In the genomic region with DNA sequence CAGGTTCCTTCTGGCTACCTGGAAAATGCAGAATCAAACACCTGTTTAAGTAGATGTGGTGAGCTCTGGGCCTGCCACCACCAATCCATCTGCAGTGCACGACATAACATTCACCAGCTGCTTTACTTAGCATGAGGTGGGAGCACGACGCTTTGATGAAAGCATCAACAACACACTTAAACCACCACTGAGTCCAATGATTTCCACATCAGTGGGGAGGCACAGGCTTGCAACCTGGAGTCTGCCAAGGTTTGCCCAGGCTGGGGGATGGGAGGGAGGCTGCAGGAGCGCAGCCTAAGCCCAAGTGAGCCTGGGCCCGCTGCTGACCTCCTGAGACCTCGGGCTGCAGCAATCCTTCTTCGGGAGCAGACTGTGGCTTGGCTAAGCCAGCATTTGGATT, we compare ENCODE assay signal across 17 cellular contexts.
DNase-seq lines count a peak whose midpoint lies in the region; ATAC-seq and TF ChIP-seq lines count a peak whose summit lies in the region.
"Had no signal": no experiment of that assay in that cellular context is flagged by ENCODE, and none has a peak within 500 bp of the region (broad histone marks: within the 10 kb centered on the region; RNA-seq: fewer than 3 reads in every experiment).

No MANE protein-coding gene starts in this region.

- H3K4me1 Mint-ChIP-seq in GM23338: peaks cover 8% of the 10 kb centered on the region
- H3K4me1 Mint-ChIP-seq: CD4-positive, CD25-positive, alpha-beta regulatory T cell had no signal

- 0 out of 2 replicates have a peak, but pooled peaks cover 6% of the 10 kb centered on the region for H3K9me2 ChIP-seq in GM23338 (ENCODE audit: insufficient read depth)

- no peaks in the 10 kb centered on the region for H3K36me3 Mint-ChIP-seq in GM23338 (ENCODE audit: low read depth)
- H3K36me3 Mint-ChIP-seq: CD4-positive, CD25-positive, alpha-beta regulatory T cell had no signal

- intact Hi-C loops in sigmoid colon (cut with DNase I): loop anchor here (5.0 kb wide), 6 partner anchors 38 to 418 kb away; no protein-coding TSS in a partner anchor

- H3K4me1 ChIP-seq in GM23338 (ENCODE audit: insufficient read depth) (no peaks in the 10 kb centered on the region), mesendoderm (ENCODE audit: control insufficient read depth, low read depth, low read length) (peaks cover 2% of the 10 kb centered on the region), sigmoid colon (peaks cover 0 to 64% (median 60%) of the 10 kb centered on the region in 4 donors)

- no peak for TF ChIP-seq EP300 in sigmoid colon (IDR thresholded peaks at IDR 0.05)

- no peak overlapping the region for H3K4me3 ChIP-seq in GM23338
- no peak overlapping the region for H3K4me3 ChIP-seq in mesendoderm (ENCODE audit: low read length)
- H3K4me3 ChIP-seq in sigmoid colon: no peak overlapping the region
- H3K4me3 ChIP-seq: PC-9 had no signal

- H3K79me2 ChIP-seq in GM23338 (replicated peaks; ENCODE audit: insufficient read depth) (no peaks in the 10 kb centered on the region), mesendoderm (ENCODE audit: control insufficient read depth, insufficient read depth, low read length) (no peaks in the 10 kb centered on the region)

- H3K79me1 ChIP-seq in mesendoderm (ENCODE audit: low read length): no peaks in the 10 kb centered on the region

- H3K36me3 ChIP-seq in GM23338 (ENCODE audit: insufficient read depth): no peaks in the 10 kb centered on the region
- no peaks in the 10 kb centered on the region for H3K36me3 ChIP-seq in mesendoderm (ENCODE audit: control insufficient read depth, insufficient read depth, low read length)
- no peaks in the 10 kb centered on the region for H3K36me3 ChIP-seq in sigmoid colon

- H2BK120ac ChIP-seq in mesendoderm (ENCODE audit: low read depth, low read length): no peak overlapping the region

- no peaks in the 10 kb centered on the region for H3K27me3 ChIP-seq in GM23338 (ENCODE audit: insufficient read depth)
- H3K27me3 ChIP-seq in mesendoderm (ENCODE audit: insufficient read depth, low read length, poor library complexity): no peaks in the 10 kb centered on the region
- H3K27me3 ChIP-seq in sigmoid colon: no peaks in the 10 kb centered on the region

- H3K27me3 Mint-ChIP-seq in GM23338 (ENCODE audit: insufficient read depth, low read depth, poor library complexity): no peaks in the 10 kb centered on the region
- H3K27me3 Mint-ChIP-seq: CD4-positive, CD25-positive, alpha-beta regulatory T cell had no signal

- no peak overlapping the region for H3K18ac ChIP-seq in mesendoderm (ENCODE audit: low read length)

- no peak overlapping the region for H3K4me3 Mint-ChIP-seq in GM23338
- H3K4me3 Mint-ChIP-seq: CD4-positive, CD25-positive, alpha-beta regulatory T cell had no signal

- no peak overlapping the region for H2BK5ac ChIP-seq in mesendoderm (ENCODE audit: low read length)

- no CpG with 5 or more reads among the region's 7 CpGs for WGBS in mesendoderm (ENCODE audit: extremely low coverage, insufficient coverage, low lambda C conversion rate)
- 82 to 87% methylated on average over 7 of the region's 7 CpGs for WGBS in sigmoid colon, 2 donors

- no peak for TF ChIP-seq POLR2A in sigmoid colon (IDR thresholded peaks at IDR 0.05)

- H3K4me2 ChIP-seq in GM23338 (no peak overlapping the region), mesendoderm (ENCODE audit: low read length) (no peak overlapping the region)
- H3K4me2 ChIP-seq: PC-9 had no signal

- no peak overlapping the region for H4K5ac ChIP-seq in mesendoderm (ENCODE audit: low read length)

- TF ChIP-seq CTCF in GM23338 (conservative IDR thresholded peaks at IDR 0.05; ENCODE audit: low read depth in 2 of 2) (no peak), VCaP (conservative IDR thresholded peaks at IDR 0.05) (no peak), sigmoid colon (IDR thresholded peaks at IDR 0.05) (no peak)

- no peak overlapping the region for H3K27ac ChIP-seq in GM23338 (ENCODE audit: low read depth)
- peak overlapping the region; percentile 95 for H3K27ac ChIP-seq in VCaP
- H3K27ac ChIP-seq in mesendoderm (ENCODE audit: low read depth, low read length): no peak overlapping the region
- peak overlapping the region in 3 of 4 donors; percentile 87 to 91 (median 89) for H3K27ac ChIP-seq in sigmoid colon
- H3K27ac ChIP-seq: PC-9 had no signal

- peak; percentile 9 for DNase-seq in GM23338 (ENCODE audit: low spot score)
- no peak for DNase-seq in mesendoderm
- DNase-seq in sigmoid colon: peak; percentile 87
- DNase-seq in kidney tubule cell (ENCODE audit: low spot score): no peak
- DNase-seq in activated CD4-positive, alpha-beta T cell treated with anti-CD3 and anti-CD28 coated beads, Interleukin-2, amount 50 U/mL, for 4 hours: no peak
- DNase-seq in HuH-7 (ENCODE audit: low spot score): no peak
- DNase-seq: CD4-positive, CD25-positive, alpha-beta regulatory T cell; DMS79; KBM-7; MV-4-11; NCI-H1436; NCI-H2029; NCI-H510A treated with DMSO at 0.1 percent for 48 hours; NCI-H82; PC-9 had no signal

- no peak overlapping the region for H3K56ac ChIP-seq in mesendoderm (ENCODE audit: low read length)

- no peaks in the 10 kb centered on the region for H3F3A ChIP-seq in GM23338 (replicated peaks; ENCODE audit: low read depth)

- H4K8ac ChIP-seq in mesendoderm (ENCODE audit: low read depth, low read length): no peak overlapping the region

- H3K9me3 ChIP-seq in sigmoid colon: no peaks in the 10 kb centered on the region

- H3K9me3 Mint-ChIP-seq in GM23338: no peaks in the 10 kb centered on the region

- no peak overlapping the region for H3K9ac ChIP-seq in mesendoderm (ENCODE audit: low read length)

- no peak overlapping the region for H3K27ac Mint-ChIP-seq in GM23338
- H3K27ac Mint-ChIP-seq: CD4-positive, CD25-positive, alpha-beta regulatory T cell had no signal

- H2AK5ac ChIP-seq in mesendoderm (ENCODE audit: low read length): no peak overlapping the region

- H3K4ac ChIP-seq in mesendoderm (ENCODE audit: low read depth, low read length): no peak overlapping the region

- ATAC-seq in GM23338: peak; percentile 67
- ATAC-seq: HCT116 had no signal

- H2AFZ ChIP-seq in GM23338: peak overlapping the region; percentile 21; the same call in 1 of the 2 replicates
- H2AFZ ChIP-seq: PC-9 had no signal

- H4K20me1 ChIP-seq in GM23338 (replicated peaks; ENCODE audit: insufficient read depth): no peaks in the 10 kb centered on the region

- H2BK15ac ChIP-seq in mesendoderm (replicated peaks; ENCODE audit: low read depth): no peak overlapping the region

- peak overlapping the region; percentile 15 for H3K23ac ChIP-seq in mesendoderm (ENCODE audit: low read length)

TF ChIP-seq in GM23338, 12 proteins besides CTCF, POLR2A, EP300 and RAD21 (continues in another document):
- no peak for TF ChIP-seq EZH2phosphoT487 (IDR thresholded peaks at IDR 0.05; ENCODE audit: unreplicated experiment)
- TF ChIP-seq, protein P1, sequence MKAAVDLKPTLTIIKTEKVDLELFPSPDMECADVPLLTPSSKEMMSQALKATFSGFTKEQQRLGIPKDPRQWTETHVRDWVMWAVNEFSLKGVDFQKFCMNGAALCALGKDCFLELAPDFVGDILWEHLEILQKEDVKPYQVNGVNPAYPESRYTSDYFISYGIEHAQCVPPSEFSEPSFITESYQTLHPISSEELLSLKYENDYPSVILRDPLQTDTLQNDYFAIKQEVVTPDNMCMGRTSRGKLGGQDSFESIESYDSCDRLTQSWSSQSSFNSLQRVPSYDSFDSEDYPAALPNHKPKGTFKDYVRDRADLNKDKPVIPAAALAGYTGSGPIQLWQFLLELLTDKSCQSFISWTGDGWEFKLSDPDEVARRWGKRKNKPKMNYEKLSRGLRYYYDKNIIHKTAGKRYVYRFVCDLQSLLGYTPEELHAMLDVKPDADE (IDR thresholded peaks at IDR 0.05): no peak
- TF ChIP-seq JUNB (IDR thresholded peaks at IDR 0.05; ENCODE audit: unreplicated experiment): no peak
- TF ChIP-seq STAT1 (IDR thresholded peaks at IDR 0.05; ENCODE audit: unreplicated experiment): no peak
- no peak for TF ChIP-seq CREB1 (CRISPR knock-in tag; IDR thresholded peaks at IDR 0.05; ENCODE audit: low read depth)
- no peak for TF ChIP-seq NANOG (IDR thresholded peaks at IDR 0.05; ENCODE audit: borderline replicate concordance)
- no peak for TF ChIP-seq EZH2 (IDR thresholded peaks at IDR 0.05; ENCODE audit: low read depth, unreplicated experiment)

Comparison
In these comparisons a context has a peak if more than half of its experiments do, and no peak if none do; other contexts are left out.
1. DNase-seq: peak in GM23338 (single experiment) and sigmoid colon (single experiment); none in mesendoderm (single experiment), kidney tubule cell (single experiment), activated CD4-positive, alpha-beta T cell treated with anti-CD3 and anti-CD28 coated beads, Interleukin-2, amount 50 U/mL, for 4 hours (0 of 2) and HuH-7 (single experiment).
2. H3K27ac ChIP-seq: peak in VCaP (single experiment) and sigmoid colon (3 of 4); none in GM23338 (single experiment) and mesendoderm (single experiment).